1 cellular context compared by ENCODE assay signal in the genomic region with DNA sequence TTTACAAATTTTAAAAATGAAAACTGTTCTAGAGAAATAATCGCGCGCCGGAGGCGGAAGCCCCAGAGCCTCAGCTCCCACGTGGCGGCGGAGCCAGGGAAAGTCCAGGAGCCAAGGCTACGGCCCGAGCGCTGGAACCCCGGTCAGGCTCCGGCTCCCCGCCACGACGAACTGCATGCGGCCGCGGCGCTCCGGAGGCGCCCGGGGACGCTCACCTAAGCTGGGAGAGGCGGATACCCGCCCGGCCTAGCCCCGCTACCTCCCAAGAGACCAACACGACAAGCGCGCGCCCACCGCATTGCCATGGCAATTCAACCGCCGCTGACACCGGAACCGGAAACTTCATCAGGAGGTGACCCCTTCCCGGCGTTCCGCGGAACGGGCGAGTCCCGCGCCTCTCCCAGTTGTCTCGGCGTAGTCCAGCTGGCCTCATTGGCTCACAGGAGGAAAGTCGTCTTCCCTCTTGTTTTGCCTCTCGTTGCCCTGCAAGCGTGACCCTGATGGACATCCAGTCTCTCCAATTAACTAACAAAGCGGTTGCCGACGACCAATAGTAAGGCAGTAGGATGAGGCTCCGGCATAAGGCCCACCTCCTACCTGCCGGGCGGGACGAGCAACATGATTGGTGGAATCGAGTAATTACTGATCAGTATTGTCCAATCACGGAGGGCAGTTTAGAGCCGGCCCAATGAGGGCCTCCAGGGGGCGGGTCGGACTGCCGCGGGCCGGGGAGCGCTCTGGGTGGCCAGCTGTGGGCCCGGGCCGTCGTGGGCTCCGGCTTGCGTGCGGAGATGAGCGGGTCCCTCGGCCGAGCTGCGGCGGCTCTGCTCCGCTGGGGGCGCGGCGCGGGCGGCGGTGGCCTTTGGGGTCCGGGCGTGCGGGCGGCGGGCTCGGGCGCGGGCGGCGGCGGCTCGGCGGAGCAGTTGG.
A peak's percentile ranks its signal among the peaks of the same experiment; 100 is the strongest.
TF ChIP-seq lines count a peak whose summit lies in the region.

A gene (plus strand): TSS at position 752 of the 927 bp plus-strand sequence. CDS start 40 bp downstream, at position 792.

TF ChIP-seq in HepG2, 621 proteins besides CTCF, POLR2A, EP300 and RAD21 (continued from another document and continues in another):
- TF ChIP-seq, protein P1, sequence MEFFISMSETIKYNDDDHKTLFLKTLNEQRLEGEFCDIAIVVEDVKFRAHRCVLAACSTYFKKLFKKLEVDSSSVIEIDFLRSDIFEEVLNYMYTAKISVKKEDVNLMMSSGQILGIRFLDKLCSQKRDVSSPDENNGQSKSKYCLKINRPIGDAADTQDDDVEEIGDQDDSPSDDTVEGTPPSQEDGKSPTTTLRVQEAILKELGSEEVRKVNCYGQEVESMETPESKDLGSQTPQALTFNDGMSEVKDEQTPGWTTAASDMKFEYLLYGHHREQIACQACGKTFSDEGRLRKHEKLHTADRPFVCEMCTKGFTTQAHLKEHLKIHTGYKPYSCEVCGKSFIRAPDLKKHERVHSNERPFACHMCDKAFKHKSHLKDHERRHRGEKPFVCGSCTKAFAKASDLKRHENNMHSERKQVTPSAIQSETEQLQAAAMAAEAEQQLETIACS (CRISPR knock-in tag; IDR thresholded peaks at IDR 0.05): peak; percentile 55; the same call in 1 of the 2 replicates
- TF ChIP-seq SPEN (CRISPR knock-in tag; IDR thresholded peaks at IDR 0.05; ENCODE audit: low read depth) (peak; percentile 87), ZNF614 (CRISPR knock-in tag; IDR thresholded peaks at IDR 0.05; ENCODE audit: borderline replicate concordance) (0 out of 2 replicates have a peak, but pooled peaks have one; percentile 32), ZNF350 (CRISPR knock-in tag; IDR thresholded peaks at IDR 0.05; ENCODE audit: borderline replicate concordance, low read depth) (0 out of 2 replicates have a peak, but pooled peaks have one; percentile 32), ZBTB20 (CRISPR knock-in tag; IDR thresholded peaks at IDR 0.05; ENCODE audit: borderline replicate concordance, low read depth) (0 out of 2 replicates have a peak, but pooled peaks have one; percentile 79), TARDBP (CRISPR knock-in tag; IDR thresholded peaks at IDR 0.05) (peak; percentile 51), U2AF2 (IDR thresholded peaks at IDR 0.05; ENCODE audit: low read depth, low read length) (peak; percentile 94), YEATS4 (CRISPR knock-in tag; IDR thresholded peaks at IDR 0.05; ENCODE audit: borderline replicate concordance) (peak; percentile 94), CREM (IDR thresholded peaks at IDR 0.05) (peak; percentile 91), CREM (CRISPR knock-in tag; IDR thresholded peaks at IDR 0.05) (no peak), HNRNPL (IDR thresholded peaks at IDR 0.05; ENCODE audit: low read depth, low read length) (no peak), CREB1 (IDR thresholded peaks at IDR 0.05) (peak; percentile 88), CREB1 (CRISPR knock-in tag; IDR thresholded peaks at IDR 0.05) (peak; percentile 93), GFI1 (CRISPR knock-in tag; IDR thresholded peaks at IDR 0.05; ENCODE audit: borderline replicate concordance) (peak; percentile 53; the same call in 1 of the 2 replicates), ZFP82 (CRISPR knock-in tag; IDR thresholded peaks at IDR 0.05; ENCODE audit: borderline replicate concordance) (no peak), TAF1 (CRISPR knock-in tag; IDR thresholded peaks at IDR 0.05) (peak; percentile 77), MIER3 (CRISPR knock-in tag; IDR thresholded peaks at IDR 0.05; ENCODE audit: borderline replicate concordance) (0 out of 2 replicates have a peak, but pooled peaks have one; percentile 57), ASH2L (IDR thresholded peaks at IDR 0.05; ENCODE audit: insufficient read length, low read depth, low read length) (peak; percentile 87)
- TF ChIP-seq, protein P2, sequence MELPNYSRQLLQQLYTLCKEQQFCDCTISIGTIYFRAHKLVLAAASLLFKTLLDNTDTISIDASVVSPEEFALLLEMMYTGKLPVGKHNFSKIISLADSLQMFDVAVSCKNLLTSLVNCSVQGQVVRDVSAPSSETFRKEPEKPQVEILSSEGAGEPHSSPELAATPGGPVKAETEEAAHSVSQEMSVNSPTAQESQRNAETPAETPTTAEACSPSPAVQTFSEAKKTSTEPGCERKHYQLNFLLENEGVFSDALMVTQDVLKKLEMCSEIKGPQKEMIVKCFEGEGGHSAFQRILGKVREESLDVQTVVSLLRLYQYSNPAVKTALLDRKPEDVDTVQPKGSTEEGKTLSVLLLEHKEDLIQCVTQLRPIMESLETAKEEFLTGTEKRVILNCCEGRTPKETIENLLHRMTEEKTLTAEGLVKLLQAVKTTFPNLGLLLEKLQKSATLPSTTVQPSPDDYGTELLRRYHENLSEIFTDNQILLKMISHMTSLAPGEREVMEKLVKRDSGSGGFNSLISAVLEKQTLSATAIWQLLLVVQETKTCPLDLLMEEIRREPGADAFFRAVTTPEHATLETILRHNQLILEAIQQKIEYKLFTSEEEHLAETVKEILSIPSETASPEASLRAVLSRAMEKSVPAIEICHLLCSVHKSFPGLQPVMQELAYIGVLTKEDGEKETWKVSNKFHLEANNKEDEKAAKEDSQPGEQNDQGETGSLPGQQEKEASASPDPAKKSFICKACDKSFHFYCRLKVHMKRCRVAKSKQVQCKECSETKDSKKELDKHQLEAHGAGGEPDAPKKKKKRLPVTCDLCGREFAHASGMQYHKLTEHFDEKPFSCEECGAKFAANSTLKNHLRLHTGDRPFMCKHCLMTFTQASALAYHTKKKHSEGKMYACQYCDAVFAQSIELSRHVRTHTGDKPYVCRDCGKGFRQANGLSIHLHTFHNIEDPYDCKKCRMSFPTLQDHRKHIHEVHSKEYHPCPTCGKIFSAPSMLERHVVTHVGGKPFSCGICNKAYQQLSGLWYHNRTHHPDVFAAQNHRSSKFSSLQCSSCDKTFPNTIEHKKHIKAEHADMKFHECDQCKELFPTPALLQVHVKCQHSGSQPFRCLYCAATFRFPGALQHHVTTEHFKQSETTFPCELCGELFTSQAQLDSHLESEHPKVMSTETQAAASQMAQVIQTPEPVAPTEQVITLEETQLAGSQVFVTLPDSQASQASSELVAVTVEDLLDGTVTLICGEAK (IDR thresholded peaks at IDR 0.05): peak; percentile 88
- TF ChIP-seq, protein P2 (CRISPR knock-in tag; IDR thresholded peaks at IDR 0.05): no peak
- TF ChIP-seq, protein P3, sequence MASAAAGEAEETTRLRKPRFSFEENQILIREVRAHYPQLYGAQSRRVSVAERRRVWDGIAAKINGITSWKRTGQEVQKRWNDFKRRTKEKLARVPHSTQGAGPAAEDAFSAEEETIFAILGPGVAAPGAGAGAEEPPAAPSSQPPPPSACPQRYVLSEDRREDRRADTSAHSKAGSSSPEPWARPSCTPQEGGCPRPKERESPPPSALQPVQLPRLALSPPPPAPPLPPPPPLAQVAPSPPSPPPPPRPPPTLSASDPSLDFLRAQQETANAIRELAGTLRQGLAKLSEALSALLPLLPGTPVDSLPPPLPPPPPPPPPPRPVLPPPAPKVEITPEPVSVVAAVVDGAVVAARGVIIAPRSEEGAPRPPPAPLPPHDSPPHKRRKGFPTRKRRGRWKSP (CRISPR knock-in tag; IDR thresholded peaks at IDR 0.05): peak; percentile 44; the same call in 1 of the 2 replicates
- TF ChIP-seq, protein P4, sequence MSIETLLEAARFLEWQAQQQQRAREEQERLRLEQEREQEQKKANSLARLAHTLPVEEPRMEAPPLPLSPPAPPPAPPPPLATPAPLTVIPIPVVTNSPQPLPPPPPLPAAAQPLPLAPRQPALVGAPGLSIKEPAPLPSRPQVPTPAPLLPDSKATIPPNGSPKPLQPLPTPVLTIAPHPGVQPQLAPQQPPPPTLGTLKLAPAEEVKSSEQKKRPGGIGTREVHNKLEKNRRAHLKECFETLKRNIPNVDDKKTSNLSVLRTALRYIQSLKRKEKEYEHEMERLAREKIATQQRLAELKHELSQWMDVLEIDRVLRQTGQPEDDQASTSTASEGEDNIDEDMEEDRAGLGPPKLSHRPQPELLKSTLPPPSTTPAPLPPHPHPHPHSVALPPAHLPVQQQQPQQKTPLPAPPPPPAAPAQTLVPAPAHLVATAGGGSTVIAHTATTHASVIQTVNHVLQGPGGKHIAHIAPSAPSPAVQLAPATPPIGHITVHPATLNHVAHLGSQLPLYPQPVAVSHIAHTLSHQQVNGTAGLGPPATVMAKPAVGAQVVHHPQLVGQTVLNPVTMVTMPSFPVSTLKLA (IDR thresholded peaks at IDR 0.05): peak; percentile 77
- TF ChIP-seq, protein P5, sequence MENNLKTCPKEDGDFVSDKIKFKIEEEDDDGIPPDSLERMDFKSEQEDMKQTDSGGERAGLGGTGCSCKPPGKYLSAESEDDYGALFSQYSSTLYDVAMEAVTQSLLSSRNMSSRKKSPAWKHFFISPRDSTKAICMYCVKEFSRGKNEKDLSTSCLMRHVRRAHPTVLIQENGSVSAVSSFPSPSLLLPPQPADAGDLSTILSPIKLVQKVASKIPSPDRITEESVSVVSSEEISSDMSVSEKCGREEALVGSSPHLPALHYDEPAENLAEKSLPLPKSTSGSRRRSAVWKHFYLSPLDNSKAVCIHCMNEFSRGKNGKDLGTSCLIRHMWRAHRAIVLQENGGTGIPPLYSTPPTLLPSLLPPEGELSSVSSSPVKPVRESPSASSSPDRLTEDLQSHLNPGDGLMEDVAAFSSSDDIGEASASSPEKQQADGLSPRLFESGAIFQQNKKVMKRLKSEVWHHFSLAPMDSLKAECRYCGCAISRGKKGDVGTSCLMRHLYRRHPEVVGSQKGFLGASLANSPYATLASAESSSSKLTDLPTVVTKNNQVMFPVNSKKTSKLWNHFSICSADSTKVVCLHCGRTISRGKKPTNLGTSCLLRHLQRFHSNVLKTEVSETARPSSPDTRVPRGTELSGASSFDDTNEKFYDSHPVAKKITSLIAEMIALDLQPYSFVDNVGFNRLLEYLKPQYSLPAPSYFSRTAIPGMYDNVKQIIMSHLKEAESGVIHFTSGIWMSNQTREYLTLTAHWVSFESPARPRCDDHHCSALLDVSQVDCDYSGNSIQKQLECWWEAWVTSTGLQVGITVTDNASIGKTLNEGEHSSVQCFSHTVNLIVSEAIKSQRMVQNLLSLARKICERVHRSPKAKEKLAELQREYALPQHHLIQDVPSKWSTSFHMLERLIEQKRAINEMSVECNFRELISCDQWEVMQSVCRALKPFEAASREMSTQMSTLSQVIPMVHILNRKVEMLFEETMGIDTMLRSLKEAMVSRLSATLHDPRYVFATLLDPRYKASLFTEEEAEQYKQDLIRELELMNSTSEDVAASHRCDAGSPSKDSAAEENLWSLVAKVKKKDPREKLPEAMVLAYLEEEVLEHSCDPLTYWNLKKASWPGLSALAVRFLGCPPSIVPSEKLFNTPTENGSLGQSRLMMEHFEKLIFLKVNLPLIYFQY (CRISPR knock-in tag; IDR thresholded peaks at IDR 0.05; ENCODE audit: borderline replicate concordance): peak; percentile 66
- TF ChIP-seq, protein P6, sequence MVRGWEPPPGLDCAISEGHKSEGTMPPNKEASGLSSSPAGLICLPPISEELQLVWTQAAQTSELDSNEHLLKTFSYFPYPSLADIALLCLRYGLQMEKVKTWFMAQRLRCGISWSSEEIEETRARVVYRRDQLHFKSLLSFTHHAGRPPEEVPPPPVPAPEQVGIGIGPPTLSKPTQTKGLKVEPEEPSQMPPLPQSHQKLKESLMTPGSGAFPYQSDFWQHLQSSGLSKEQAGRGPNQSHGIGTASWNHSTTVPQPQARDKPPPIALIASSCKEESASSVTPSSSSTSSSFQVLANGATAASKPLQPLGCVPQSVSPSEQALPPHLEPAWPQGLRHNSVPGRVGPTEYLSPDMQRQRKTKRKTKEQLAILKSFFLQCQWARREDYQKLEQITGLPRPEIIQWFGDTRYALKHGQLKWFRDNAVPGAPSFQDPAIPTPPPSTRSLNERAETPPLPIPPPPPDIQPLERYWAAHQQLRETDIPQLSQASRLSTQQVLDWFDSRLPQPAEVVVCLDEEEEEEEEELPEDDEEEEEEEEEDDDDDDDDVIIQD (CRISPR knock-in tag; IDR thresholded peaks at IDR 0.05; ENCODE audit: low read depth): peak; percentile 56; the same call in 1 of the 2 replicates
- TF ChIP-seq, protein P7, sequence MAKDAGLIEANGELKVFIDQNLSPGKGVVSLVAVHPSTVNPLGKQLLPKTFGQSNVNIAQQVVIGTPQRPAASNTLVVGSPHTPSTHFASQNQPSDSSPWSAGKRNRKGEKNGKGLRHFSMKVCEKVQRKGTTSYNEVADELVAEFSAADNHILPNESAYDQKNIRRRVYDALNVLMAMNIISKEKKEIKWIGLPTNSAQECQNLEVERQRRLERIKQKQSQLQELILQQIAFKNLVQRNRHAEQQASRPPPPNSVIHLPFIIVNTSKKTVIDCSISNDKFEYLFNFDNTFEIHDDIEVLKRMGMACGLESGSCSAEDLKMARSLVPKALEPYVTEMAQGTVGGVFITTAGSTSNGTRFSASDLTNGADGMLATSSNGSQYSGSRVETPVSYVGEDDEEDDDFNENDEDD (CRISPR knock-in tag; IDR thresholded peaks at IDR 0.05; ENCODE audit: borderline replicate concordance): peak; percentile 83; the same call in 1 of the 2 replicates
